ENCODE assay signal across 15 cellular contexts in the genomic region with DNA sequence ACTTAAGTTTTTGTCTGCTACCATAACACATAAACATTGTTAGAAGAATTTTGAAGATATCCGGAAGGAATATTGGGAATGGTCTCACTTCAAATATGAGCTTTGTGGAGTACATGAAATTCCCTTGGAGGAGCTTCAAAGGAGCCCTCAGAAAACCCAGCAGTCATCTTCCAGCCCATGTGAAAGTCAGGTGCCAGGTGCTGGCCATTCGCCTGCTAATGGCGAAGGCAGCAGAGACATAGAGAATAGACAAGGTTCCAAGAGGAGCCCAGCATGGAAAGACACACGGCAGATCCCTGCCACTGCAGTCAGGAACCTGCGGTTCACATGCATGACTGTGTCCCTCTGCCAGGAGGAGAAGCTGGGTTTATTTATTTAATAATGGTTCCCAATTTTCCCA. TPM values are rescaled to one million over a fixed set of nuclear protein-coding genes. Genes with fewer than 3 reads are reported as not detected.
A peak's percentile ranks its signal among the peaks of the same experiment; 100 is the strongest.
DNase-seq lines count a peak whose midpoint lies in the region; TF ChIP-seq lines count a peak whose summit lies in the region.
"Had no signal": no experiment of that assay in that cellular context is flagged by ENCODE, and none has a peak within 500 bp of the region (broad histone marks: within the 10 kb centered on the region; RNA-seq: fewer than 3 reads in every experiment).

No MANE protein-coding gene starts in this region.

- H3K27me3 ChIP-seq in esophagus muscularis mucosa: no peaks in the 10 kb centered on the region
- H3K27me3 ChIP-seq: BLaER1 treated with 17β-estradiol and CSF1 and Interleukin-3, amounts not matched to agents 10 nM and 100 nM had no signal

- WGBS in esophagus muscularis mucosa: 92% methylated on average over 4 of the region's 5 CpGs

- intact Hi-C loops in esophagus muscularis mucosa (cut with DNase I): no loop called here

- no peak overlapping the region for H3K4me3 ChIP-seq in esophagus muscularis mucosa
- H3K4me3 ChIP-seq: BLaER1 treated with 17β-estradiol and CSF1 and Interleukin-3, amounts not matched to agents 10 nM and 100 nM had no signal

- no peak for TF ChIP-seq CTCF in esophagus muscularis mucosa (IDR thresholded peaks at IDR 0.05)

- no peak for TF ChIP-seq EP300 in esophagus muscularis mucosa (IDR thresholded peaks at IDR 0.05)

- no peak for TF ChIP-seq POLR2A in esophagus muscularis mucosa (IDR thresholded peaks at IDR 0.05; ENCODE audit: low read depth)

- H3K4me1 ChIP-seq in esophagus muscularis mucosa: no peaks in the 10 kb centered on the region
- H3K4me1 ChIP-seq: Caco-2 had no signal

- no peak overlapping the region for H3K27ac ChIP-seq in esophagus muscularis mucosa (replicated peaks in 1 of 4)
- H3K27ac ChIP-seq: BLaER1 treated with 17β-estradiol and CSF1 and Interleukin-3, amounts not matched to agents 10 nM and 100 nM; C4-2B had no signal

- in situ Hi-C loops in SK-MEL-5 (cut with HindIII; ENCODE audit: low pct_unique_long_range_greater_than_20kb, low sequenced_read_pairs): no loop called here

- DNase-seq in SK-MEL-5 (ENCODE audit: low read depth, low spot score): peak; percentile 4
- DNase-seq in esophagus muscularis mucosa (ENCODE audit: extremely low spot score): peak; percentile 50
- no peak for DNase-seq in Ammon's horn (ENCODE audit: low spot score)
- DNase-seq in amniotic stem cell (lab: John Stamatoyannopoulos, UW): no peak
- no peak for DNase-seq in mucosa of gallbladder (ENCODE audit: low spot score)
- DNase-seq: 8988T; ACHN; Caco-2; Calu3; CD4-positive, alpha-beta T cell; CD8-positive, alpha-beta T cell; DMS79 treated with DMSO at 0.1 percent for 48 hours; GF-D8 had no signal

- H3K36me3 ChIP-seq in esophagus muscularis mucosa: peaks cover 0 to 30% (median 6%) of the 10 kb centered on the region in 4 donors
- H3K36me3 ChIP-seq: BLaER1 treated with 17β-estradiol and CSF1 and Interleukin-3, amounts not matched to agents 10 nM and 100 nM had no signal

- no peaks in the 10 kb centered on the region for H3K9me3 ChIP-seq in esophagus muscularis mucosa
- H3K9me3 ChIP-seq: Caco-2 had no signal

RNA-seq across cellular contexts. Expression of gene EPG5, which starts 40.0 kb away (rescaled TPM):
- 27.4 and 28.2 TPM in 2 replicates for total RNA-seq in SK-MEL-5 (2014; rRNA removed; shearing (Covaris generic))
- polyA plus RNA-seq in SK-MEL-5 (2015; cell fraction: cytosol; rRNA removed): 21.4 and 24.8 TPM in 2 replicates
- 65.5 and 65.8 TPM in 2 replicates for polyA plus RNA-seq in SK-MEL-5 (2015; cell fraction: nucleus; rRNA removed)
- total RNA-seq in esophagus muscularis mucosa: 10 to 100 TPM; 20.4 to 34.3 (median 28.2) TPM
- 25.7 TPM for total RNA-seq in mucosa of gallbladder

Comparison
In these comparisons a context has a peak if more than half of its experiments do, and no peak if none do; other contexts are left out.
1. DNase-seq: peak in SK-MEL-5 (single experiment) and esophagus muscularis mucosa (single experiment); none in Ammon's horn (single experiment), amniotic stem cell (single experiment) and mucosa of gallbladder (single experiment).